Comparison of ENCODE assay signal across 16 cellular contexts in the genomic region with DNA sequence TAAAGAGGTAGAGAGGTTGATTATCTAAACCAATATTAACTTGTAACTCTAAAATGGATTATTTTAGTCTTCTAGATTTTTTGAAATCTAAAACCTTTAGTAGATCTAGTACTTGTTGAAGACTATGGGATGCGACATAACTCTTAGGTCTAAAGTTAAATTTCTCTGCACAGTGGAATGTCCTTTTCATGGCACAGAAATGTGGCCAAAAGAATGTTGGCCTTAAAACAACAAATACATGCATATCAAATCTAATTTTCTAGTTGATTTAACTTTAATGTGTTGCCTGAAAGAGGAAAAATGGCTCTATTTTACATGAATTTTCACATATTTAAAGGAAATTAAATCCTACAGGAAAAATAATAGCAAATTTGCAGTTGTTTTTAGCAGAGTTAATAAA.
"Had no signal": no experiment of that assay in that cellular context is flagged by ENCODE, and none has a peak within 500 bp of the region (broad histone marks: within the 10 kb centered on the region; RNA-seq: fewer than 3 reads in every experiment).

No MANE protein-coding gene starts in this region.

- H3K9me3 ChIP-seq: gastroesophageal sphincter, sigmoid colon, upper lobe of left lung had no signal

- H3K9me3 Mint-ChIP-seq: nephron; stimulated activated naive CD8-positive, alpha-beta T cell treated with anti-CD3 and anti-CD28 coated beads, Interleukin-15, Interleukin-2, amounts not matched to agents 100 ng/mL and 50 ng/mL, for 24 hours had no signal

- ATAC-seq: activated CD8-positive, alpha-beta T cell treated with anti-CD3 and anti-CD28 coated beads, Interleukin-2, amount 10 ng/mL, durations not matched to agents 7 days and 5 days; gastroesophageal sphincter; left ventricle myocardium superior had no signal

- H3K4me3 ChIP-seq: gastroesophageal sphincter, sigmoid colon, upper lobe of left lung had no signal

- H3K27ac Mint-ChIP-seq: activated CD8-positive, alpha-beta T cell treated with anti-CD3 and anti-CD28 coated beads, Interleukin-2, amount 10 ng/mL, durations not matched to agents 7 days and 5 days; nephron had no signal

- H3K27me3 ChIP-seq: gastroesophageal sphincter, sigmoid colon, upper lobe of left lung had no signal

- DNase-seq: activated CD4-positive, alpha-beta T cell treated with anti-CD3 and anti-CD28 coated beads for 48 hours; activated CD8-positive, alpha-beta memory T cell treated with anti-CD3 and anti-CD28 coated beads, Interleukin-2, amount 50 U/mL, for 48 hours; activated CD8-positive, alpha-beta T cell treated with anti-CD3 and anti-CD28 coated beads, Interleukin-2, amount 10 ng/mL, durations not matched to agents 7 days and 5 days; activated naive CD4-positive, alpha-beta T cell; amniotic stem cell; left ventricle myocardium superior; mesenchymal stem cell; sigmoid colon; stimulated activated CD4-positive, alpha-beta T cell treated with anti-CD3 and anti-CD28 coated beads, Interleukin-2, amount 100 ng/mL, for 48 hours; stimulated activated CD8-positive, alpha-beta memory T cell treated with anti-CD3 and anti-CD28 coated beads, Interleukin-4, amount 100 ng/mL, for 48 hours; T1000; upper lobe of left lung had no signal

- H3K4me3 Mint-ChIP-seq: activated CD8-positive, alpha-beta T cell treated with anti-CD3 and anti-CD28 coated beads, Interleukin-2, amount 10 ng/mL, durations not matched to agents 7 days and 5 days; nephron; stimulated activated naive CD8-positive, alpha-beta T cell treated with anti-CD3 and anti-CD28 coated beads, Interleukin-15, Interleukin-2, amounts not matched to agents 100 ng/mL and 50 ng/mL, for 24 hours had no signal

- H3K27me3 Mint-ChIP-seq: stimulated activated naive CD8-positive, alpha-beta T cell treated with anti-CD3 and anti-CD28 coated beads, Interleukin-15, Interleukin-2, amounts not matched to agents 100 ng/mL and 50 ng/mL, for 24 hours had no signal

- H3K27ac ChIP-seq: gastroesophageal sphincter, sigmoid colon, upper lobe of left lung had no signal

- FAIRE-seq: bronchial epithelial cell had no signal
